ENCODE assay signal across 14 cellular contexts in genomic region chr21:17436626-17437111, GRCh38.
DNase-seq lines count a peak whose midpoint lies in the region; FAIRE-seq and TF ChIP-seq lines count a peak whose summit lies in the region.
"Had no signal": no experiment of that assay in that cellular context is flagged by ENCODE, and none has a peak within 500 bp of the region (broad histone marks: within the 10 kb centered on the region; RNA-seq: fewer than 3 reads in every experiment).

No MANE protein-coding gene starts in this region.

- no peak for FAIRE-seq in GM12891 (lab: Jason Lieb, UNC)

- DNase-seq in NCI-H748 (lab: John Stamatoyannopoulos, UW; ENCODE audit: unreplicated experiment) = peak; percentile 60
- DNase-seq in cerebellar cortex (ENCODE audit: low spot score) = peak; percentile 40
- DNase-seq in medulla oblongata (ENCODE audit: extremely low spot score) = peak; percentile 54
- DNase-seq in superior temporal gyrus (ENCODE audit: extremely low spot score) = peak; percentile 73
- DNase-seq in DMS79 (lab: John Stamatoyannopoulos, UW) = no peak
- DNase-seq in GM12891 (ENCODE audit: insufficient read length, low spot score) = no peak
- DNase-seq in activated CD4-positive, alpha-beta T cell treated with anti-CD3 and anti-CD28 coated beads for 1 hour = no peak
- DNase-seq: activated CD4-positive, alpha-beta memory T cell treated with anti-CD3 and anti-CD28 coated beads, Interleukin-2, amount 10 ng/mL, durations not matched to agents 7 days and 5 days; activated effector memory CD4-positive, alpha-beta T cell treated with anti-CD3 and anti-CD28 coated beads, Interleukin-2, amount 50 U/mL, for 16 hours; CD4-positive, alpha-beta T cell; central memory CD4-positive, alpha-beta T cell; Karpas-422; T-helper 1 cell; thyroid gland had no signal

- TF ChIP-seq POLR2A in GM12891 (IDR thresholded peaks at IDR 0.05; ENCODE audit: low read depth, low read length) = no peak

TF ChIP-seq in GM12891, 5 proteins besides CTCF, POLR2A, EP300 and RAD21:
- TF ChIP-seq SPI1 (IDR thresholded peaks at IDR 0.05; ENCODE audit: low read depth, low read length) (no peak), TAF1 (IDR thresholded peaks at IDR 0.05; ENCODE audit: low read depth, low read length) (no peak), POLR2AphosphoS5 (IDR thresholded peaks at IDR 0.05; ENCODE audit: low read depth, low read length) (no peak)
TF ChIP-seq in GM12891: peak in this region for 0.

Comparison
In these comparisons a context has a peak if more than half of its experiments do, and no peak if none do; other contexts are left out.
1. DNase-seq: peak in NCI-H748 (single experiment), cerebellar cortex (single experiment), medulla oblongata (single experiment) and superior temporal gyrus (single experiment); none in DMS79 (single experiment), GM12891 (single experiment) and activated CD4-positive, alpha-beta T cell treated with anti-CD3 and anti-CD28 coated beads for 1 hour (single experiment).